1 cellular context compared by ENCODE assay signal in genomic region chr10:97676770-97677581, GRCh38.
TF ChIP-seq lines count a peak whose summit lies in the region.

No MANE protein-coding gene starts in this region.

TF ChIP-seq in HepG2, 621 proteins besides CTCF, POLR2A, EP300 and RAD21:
- TF ChIP-seq ZSCAN30 (CRISPR knock-in tag; IDR thresholded peaks at IDR 0.05) (no peak), STAG1 (CRISPR knock-in tag; IDR thresholded peaks at IDR 0.05) (peak; percentile 79), ZNF331 (CRISPR knock-in tag; IDR thresholded peaks at IDR 0.05) (0 out of 2 replicates have a peak, but pooled peaks have one; percentile 25), ZC3H4 (CRISPR knock-in tag; IDR thresholded peaks at IDR 0.05; ENCODE audit: borderline replicate concordance) (0 out of 2 replicates have a peak, but pooled peaks have one; percentile 49), IRF2 (CRISPR knock-in tag; IDR thresholded peaks at IDR 0.05) (0 out of 2 replicates have a peak, but pooled peaks have one; percentile 32), RBM22 (optimal IDR thresholded peaks at IDR 0.05; ENCODE audit: low read length) (peak; percentile 96), KDM2A (CRISPR knock-in tag; IDR thresholded peaks at IDR 0.05; ENCODE audit: borderline replicate concordance, low read depth) (peak; percentile 18; the same call in 1 of the 2 replicates), ERF (CRISPR knock-in tag; IDR thresholded peaks at IDR 0.05) (0 out of 2 replicates have a peak, but pooled peaks have one; percentile 35), GATAD2A (CRISPR knock-in tag; IDR thresholded peaks at IDR 0.05) (0 out of 2 replicates have a peak, but pooled peaks have one; percentile 33), MXD4 (CRISPR knock-in tag; IDR thresholded peaks at IDR 0.05) (no peak), ZNF629 (CRISPR knock-in tag; conservative IDR thresholded peaks at IDR 0.05) (no peak), HDAC6 (IDR thresholded peaks at IDR 0.05; ENCODE audit: low read depth, low read length) (no peak), MLX (CRISPR knock-in tag; IDR thresholded peaks at IDR 0.05) (no peak), TARDBP (CRISPR knock-in tag; IDR thresholded peaks at IDR 0.05) (0 out of 2 replicates have a peak, but pooled peaks have one; percentile 37), SOX5 (CRISPR knock-in tag; IDR thresholded peaks at IDR 0.05; ENCODE audit: borderline replicate concordance) (0 out of 2 replicates have a peak, but pooled peaks have one; percentile 9), ZNF800 (CRISPR knock-in tag; IDR thresholded peaks at IDR 0.05) (no peak), ZNF430 (CRISPR knock-in tag; IDR thresholded peaks at IDR 0.05) (0 out of 2 replicates have a peak, but pooled peaks have one; percentile 40), FOXA3 (CRISPR knock-in tag; IDR thresholded peaks at IDR 0.05) (0 out of 2 replicates have a peak, but pooled peaks have one; percentile 44), IKZF5 (CRISPR knock-in tag; IDR thresholded peaks at IDR 0.05) (peak; percentile 20; the same call in 1 of the 2 replicates), POLR2AphosphoS5 (IDR thresholded peaks at IDR 0.05; ENCODE audit: low read depth, low read length) (peak; percentile 5; the same call in 1 of the 2 replicates), SALL1 (CRISPR knock-in tag; IDR thresholded peaks at IDR 0.05) (0 out of 2 replicates have a peak, but pooled peaks have one; percentile 17), POLR2G (IDR thresholded peaks at IDR 0.05; ENCODE audit: low read depth, low read length) (peak; percentile 61; the same call in 1 of the 2 replicates), EHMT2 (IDR thresholded peaks at IDR 0.05; ENCODE audit: borderline replicate concordance, low read depth, low read length) (no peak), DMAP1 (CRISPR knock-in tag; IDR thresholded peaks at IDR 0.05) (no peak), FOXA1 (IDR thresholded peaks at IDR 0.05) (no peak), FOXA1 (CRISPR knock-in tag; IDR thresholded peaks at IDR 0.05) (peak; percentile 58), JARID2 (CRISPR knock-in tag; IDR thresholded peaks at IDR 0.05; ENCODE audit: insufficient replicate concordance) (peak; percentile 46), MBD4 (IDR thresholded peaks at IDR 0.05; ENCODE audit: borderline replicate concordance, low read length) (no peak), ZC3H13 (CRISPR knock-in tag; IDR thresholded peaks at IDR 0.05) (peak; percentile 33; the same call in 1 of the 2 replicates), SMC3 (IDR thresholded peaks at IDR 0.05; ENCODE audit: low read length) (peak; percentile 83)
- TF ChIP-seq, protein P1, sequence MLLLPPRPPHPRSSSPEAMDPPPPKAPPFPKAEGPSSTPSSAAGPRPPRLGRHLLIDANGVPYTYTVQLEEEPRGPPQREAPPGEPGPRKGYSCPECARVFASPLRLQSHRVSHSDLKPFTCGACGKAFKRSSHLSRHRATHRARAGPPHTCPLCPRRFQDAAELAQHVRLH (CRISPR knock-in tag; IDR thresholded peaks at IDR 0.05; ENCODE audit: borderline replicate concordance, low read depth): 0 out of 2 replicates have a peak, but pooled peaks have one; percentile 62
- TF ChIP-seq, protein P2, sequence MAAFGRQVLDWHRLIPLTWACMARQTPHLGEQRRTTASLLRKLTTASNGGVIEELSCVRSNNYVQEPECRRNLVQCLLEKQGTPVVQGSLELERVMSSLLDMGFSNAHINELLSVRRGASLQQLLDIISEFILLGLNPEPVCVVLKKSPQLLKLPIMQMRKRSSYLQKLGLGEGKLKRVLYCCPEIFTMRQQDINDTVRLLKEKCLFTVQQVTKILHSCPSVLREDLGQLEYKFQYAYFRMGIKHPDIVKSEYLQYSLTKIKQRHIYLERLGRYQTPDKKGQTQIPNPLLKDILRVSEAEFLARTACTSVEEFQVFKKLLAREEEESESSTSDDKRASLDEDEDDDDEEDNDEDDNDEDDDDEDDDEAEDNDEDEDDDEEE (CRISPR knock-in tag; IDR thresholded peaks at IDR 0.05): peak; percentile 26; the same call in 1 of the 2 replicates
- TF ChIP-seq, protein P3, sequence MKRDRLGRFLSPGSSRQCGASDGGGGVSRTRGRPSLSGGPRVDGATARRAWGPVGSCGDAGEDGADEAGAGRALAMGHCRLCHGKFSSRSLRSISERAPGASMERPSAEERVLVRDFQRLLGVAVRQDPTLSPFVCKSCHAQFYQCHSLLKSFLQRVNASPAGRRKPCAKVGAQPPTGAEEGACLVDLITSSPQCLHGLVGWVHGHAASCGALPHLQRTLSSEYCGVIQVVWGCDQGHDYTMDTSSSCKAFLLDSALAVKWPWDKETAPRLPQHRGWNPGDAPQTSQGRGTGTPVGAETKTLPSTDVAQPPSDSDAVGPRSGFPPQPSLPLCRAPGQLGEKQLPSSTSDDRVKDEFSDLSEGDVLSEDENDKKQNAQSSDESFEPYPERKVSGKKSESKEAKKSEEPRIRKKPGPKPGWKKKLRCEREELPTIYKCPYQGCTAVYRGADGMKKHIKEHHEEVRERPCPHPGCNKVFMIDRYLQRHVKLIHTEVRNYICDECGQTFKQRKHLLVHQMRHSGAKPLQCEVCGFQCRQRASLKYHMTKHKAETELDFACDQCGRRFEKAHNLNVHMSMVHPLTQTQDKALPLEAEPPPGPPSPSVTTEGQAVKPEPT (CRISPR knock-in tag; IDR thresholded peaks at IDR 0.05; ENCODE audit: low read depth): no peak
TF ChIP-seq in HepG2: peak in this region for 22.
